29 cellular contexts compared by ENCODE assay signal in the genomic region with DNA sequence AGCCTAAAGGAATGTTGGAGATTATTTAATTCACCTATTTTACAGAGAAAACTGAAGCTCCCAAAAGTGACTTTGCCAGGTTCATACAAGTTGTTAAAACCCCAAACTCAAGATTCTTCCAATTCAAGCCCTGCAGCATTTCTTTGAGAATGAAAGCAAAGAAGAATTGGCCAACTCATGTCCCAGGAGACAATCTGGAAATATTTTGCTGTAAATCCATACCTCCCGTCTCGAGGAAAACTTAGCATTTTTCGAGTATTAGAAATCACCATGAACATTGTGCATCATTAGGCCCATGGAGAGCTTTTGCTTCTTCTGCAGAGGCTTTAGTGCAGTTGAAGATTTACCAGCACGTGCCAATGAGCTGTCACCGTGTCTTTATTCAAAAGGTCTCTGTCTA.
"Had no signal": no experiment of that assay in that cellular context is flagged by ENCODE, and none has a peak within 500 bp of the region (broad histone marks: within the 10 kb centered on the region; RNA-seq: fewer than 3 reads in every experiment).

No MANE protein-coding gene starts in this region.

- H3K27ac Mint-ChIP-seq: activated B cell treated with CpG ODN at 0.5 μM for 24 hours; activated CD4-positive, alpha-beta T cell treated with anti-CD3 and anti-CD28 coated beads for 36 hours; activated T-helper 2 cell treated with anti-CD3 and anti-CD28 coated beads, Interferon-gamma antibody, Interleukin-2, Interleukin-4, amounts not matched to agents 10 μg/mL and 5 μg/mL and 100 μg/mL, durations not matched to agents 14 hours and 24 hours and 36 hours; brain; immature natural killer cell; natural killer cell; stimulated activated memory B cell treated with anti-CD40 and anti-IgM and Interleukin-4, amounts not matched to agents 10 μg/mL and 1 μg/mL and 100 μg/mL, for 72 hours; T-helper 1 cell treated with Interleukin-12 subunit alpha and Interleukin-12 subunit beta and Interleukin-4 antibody, amounts not matched to agents 30 μg/mL and 1 μg/mL, for 36 hours had no signal

- DNase-seq: activated B cell treated with CpG ODN at 0.5 μM for 24 hours; activated CD4-positive, alpha-beta T cell treated with anti-CD3 and anti-CD28 coated beads for 36 hours; activated CD4-positive, alpha-beta T cell treated with anti-CD3 and anti-CD28 coated beads, Interleukin-2, amount 50 U/mL, for 4 hours; activated CD8-positive, alpha-beta memory T cell treated with anti-CD3 and anti-CD28 coated beads, Interleukin-2, amount 50 U/mL, for 48 hours; activated naive CD4-positive, alpha-beta T cell; activated T-cell treated with anti-CD3 and anti-CD28 coated beads, Interleukin-2, amount 50 U/mL, for 4 hours; anterior cingulate cortex; caudate nucleus; effector memory CD4-positive, alpha-beta T cell; foreskin melanocyte; glutamatergic neuron; immature natural killer cell; left ventricle myocardium inferior; mammary epithelial cell; midbrain; natural killer cell; pancreas; psoas muscle; stomach; T1000; transverse colon; uterus had no signal

- H3K27me3 Mint-ChIP-seq: activated B cell treated with CpG ODN at 0.5 μM for 24 hours; activated CD4-positive, alpha-beta T cell treated with anti-CD3 and anti-CD28 coated beads for 36 hours; brain; stimulated activated memory B cell treated with anti-CD40 and anti-IgM and Interleukin-4, amounts not matched to agents 10 μg/mL and 1 μg/mL and 100 μg/mL, for 72 hours had no signal

- H3K36me3 Mint-ChIP-seq: brain; immature natural killer cell; natural killer cell; stimulated activated memory B cell treated with anti-CD40 and anti-IgM and Interleukin-4, amounts not matched to agents 10 μg/mL and 1 μg/mL and 100 μg/mL, for 72 hours had no signal

- ATAC-seq: activated CD4-positive, alpha-beta T cell treated with anti-CD3 and anti-CD28 coated beads for 36 hours; activated T-cell treated with anti-CD3 and anti-CD28 coated beads, Interleukin-2, amount 50 U/mL, for 4 hours; esophagus mucosa; natural killer cell; pancreas; psoas muscle; stimulated activated memory B cell treated with anti-CD40 and anti-IgM and Interleukin-4, amounts not matched to agents 10 μg/mL and 1 μg/mL and 100 μg/mL, for 72 hours had no signal

- H3K9me3 Mint-ChIP-seq: activated B cell treated with CpG ODN at 0.5 μM for 24 hours; activated T-cell treated with anti-CD3 and anti-CD28 coated beads, Interleukin-2, amount 50 U/mL, for 4 hours; activated T-helper 2 cell treated with anti-CD3 and anti-CD28 coated beads, Interferon-gamma antibody, Interleukin-2, Interleukin-4, amounts not matched to agents 10 μg/mL and 5 μg/mL and 100 μg/mL, durations not matched to agents 14 hours and 24 hours and 36 hours; brain; T-helper 1 cell treated with Interleukin-12 subunit alpha and Interleukin-12 subunit beta and Interleukin-4 antibody, amounts not matched to agents 30 μg/mL and 1 μg/mL, for 36 hours had no signal

- H3K4me1 Mint-ChIP-seq: activated B cell treated with CpG ODN at 0.5 μM for 24 hours; activated CD4-positive, alpha-beta T cell treated with anti-CD3 and anti-CD28 coated beads for 36 hours; brain; immature natural killer cell; natural killer cell; stimulated activated memory B cell treated with anti-CD40 and anti-IgM and Interleukin-4, amounts not matched to agents 10 μg/mL and 1 μg/mL and 100 μg/mL, for 72 hours had no signal

- H3K4me3 ChIP-seq: hepatocyte, left ventricle myocardium inferior, pancreas, psoas muscle, right atrium auricular region, stomach, transverse colon, uterus had no signal

- H3K4me3 Mint-ChIP-seq: activated B cell treated with CpG ODN at 0.5 μM for 24 hours; activated CD4-positive, alpha-beta T cell treated with anti-CD3 and anti-CD28 coated beads for 36 hours; activated T-cell treated with anti-CD3 and anti-CD28 coated beads, Interleukin-2, amount 50 U/mL, for 4 hours; brain; immature natural killer cell; natural killer cell; stimulated activated memory B cell treated with anti-CD40 and anti-IgM and Interleukin-4, amounts not matched to agents 10 μg/mL and 1 μg/mL and 100 μg/mL, for 72 hours; T-helper 1 cell treated with Interleukin-12 subunit alpha and Interleukin-12 subunit beta and Interleukin-4 antibody, amounts not matched to agents 30 μg/mL and 1 μg/mL, for 36 hours had no signal
